ENCODE assay signal across 2 cellular contexts in genomic region chr3:66661628-66662027, GRCh38.
A peak's percentile ranks its signal among the peaks of the same experiment; 100 is the strongest.
TF ChIP-seq lines count a peak whose summit lies in the region.

No MANE protein-coding gene starts in this region.

TF ChIP-seq in GM23338, 12 proteins besides CTCF, POLR2A, EP300 and RAD21:
- TF ChIP-seq ZNF462 (CRISPR knock-in tag; IDR thresholded peaks at IDR 0.05) (no peak), EZH2phosphoT487 (IDR thresholded peaks at IDR 0.05; ENCODE audit: unreplicated experiment) (no peak), POLR2AphosphoS5 (IDR thresholded peaks at IDR 0.05; ENCODE audit: low read depth) (no peak), CREB1 (CRISPR knock-in tag; IDR thresholded peaks at IDR 0.05; ENCODE audit: low read depth) (no peak)

TF ChIP-seq in K562, 482 proteins besides CTCF, POLR2A, EP300 and RAD21 (continued from another document):
- TF ChIP-seq RERE (CRISPR knock-in tag; IDR thresholded peaks at IDR 0.05; ENCODE audit: borderline replicate concordance): no peak
- peak; percentile 95 for TF ChIP-seq ZNF316 (IDR thresholded peaks at IDR 0.05)
- peak; percentile 79 for TF ChIP-seq MAFK (IDR thresholded peaks at IDR 0.05; ENCODE audit: low read length)
- TF ChIP-seq KLF16 (IDR thresholded peaks at IDR 0.05): no peak
- no peak for TF ChIP-seq CREB3L1 (IDR thresholded peaks at IDR 0.05; ENCODE audit: borderline replicate concordance, low read depth)
- peak; percentile 72 for TF ChIP-seq NFE2 (IDR thresholded peaks at IDR 0.05; ENCODE audit: low read depth)
- TF ChIP-seq MAFG (tag; conservative IDR thresholded peaks at IDR 0.05): peak; percentile 96
- TF ChIP-seq ZNF384 (IDR thresholded peaks at IDR 0.05; ENCODE audit: low read depth, low read length): 0 out of 2 replicates have a peak, but pooled peaks have one; percentile 50
- peak; percentile 78 for TF ChIP-seq MAFF (IDR thresholded peaks at IDR 0.05; ENCODE audit: low read length)
- peak; percentile 31 for TF ChIP-seq PKNOX1 (IDR thresholded peaks at IDR 0.05)
TF ChIP-seq in K562: peak in this region for 8.
